1 cellular context compared by ENCODE assay signal in the genomic region with DNA sequence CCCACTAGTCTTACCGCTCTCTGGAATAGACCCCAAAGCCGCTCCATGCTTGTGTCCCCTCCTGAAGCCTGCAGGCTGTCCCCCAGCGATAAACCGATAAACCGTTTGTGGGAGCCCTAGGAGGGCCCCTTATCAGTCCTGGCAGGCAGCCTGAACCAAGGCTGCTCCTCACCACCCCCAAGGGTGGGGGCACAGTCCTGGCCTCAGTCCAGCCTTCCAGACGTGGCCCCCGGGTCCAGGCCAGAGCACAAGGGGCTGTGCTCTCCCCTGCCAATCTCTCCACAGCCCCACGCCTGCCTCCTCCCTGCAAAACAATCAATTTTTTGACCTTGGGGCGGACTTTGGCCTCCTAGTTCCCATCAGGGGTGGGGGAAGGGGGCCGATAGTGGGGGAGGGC.
TF ChIP-seq lines count a peak whose summit lies in the region.

A gene (minus strand): TSS at position 90 of the 397 bp plus-strand sequence. CDS start 43 bp downstream, at position 47.

TF ChIP-seq in K562, 482 proteins besides CTCF, POLR2A, EP300 and RAD21 (continued from another document and continues in another):
- TF ChIP-seq, protein P1, sequence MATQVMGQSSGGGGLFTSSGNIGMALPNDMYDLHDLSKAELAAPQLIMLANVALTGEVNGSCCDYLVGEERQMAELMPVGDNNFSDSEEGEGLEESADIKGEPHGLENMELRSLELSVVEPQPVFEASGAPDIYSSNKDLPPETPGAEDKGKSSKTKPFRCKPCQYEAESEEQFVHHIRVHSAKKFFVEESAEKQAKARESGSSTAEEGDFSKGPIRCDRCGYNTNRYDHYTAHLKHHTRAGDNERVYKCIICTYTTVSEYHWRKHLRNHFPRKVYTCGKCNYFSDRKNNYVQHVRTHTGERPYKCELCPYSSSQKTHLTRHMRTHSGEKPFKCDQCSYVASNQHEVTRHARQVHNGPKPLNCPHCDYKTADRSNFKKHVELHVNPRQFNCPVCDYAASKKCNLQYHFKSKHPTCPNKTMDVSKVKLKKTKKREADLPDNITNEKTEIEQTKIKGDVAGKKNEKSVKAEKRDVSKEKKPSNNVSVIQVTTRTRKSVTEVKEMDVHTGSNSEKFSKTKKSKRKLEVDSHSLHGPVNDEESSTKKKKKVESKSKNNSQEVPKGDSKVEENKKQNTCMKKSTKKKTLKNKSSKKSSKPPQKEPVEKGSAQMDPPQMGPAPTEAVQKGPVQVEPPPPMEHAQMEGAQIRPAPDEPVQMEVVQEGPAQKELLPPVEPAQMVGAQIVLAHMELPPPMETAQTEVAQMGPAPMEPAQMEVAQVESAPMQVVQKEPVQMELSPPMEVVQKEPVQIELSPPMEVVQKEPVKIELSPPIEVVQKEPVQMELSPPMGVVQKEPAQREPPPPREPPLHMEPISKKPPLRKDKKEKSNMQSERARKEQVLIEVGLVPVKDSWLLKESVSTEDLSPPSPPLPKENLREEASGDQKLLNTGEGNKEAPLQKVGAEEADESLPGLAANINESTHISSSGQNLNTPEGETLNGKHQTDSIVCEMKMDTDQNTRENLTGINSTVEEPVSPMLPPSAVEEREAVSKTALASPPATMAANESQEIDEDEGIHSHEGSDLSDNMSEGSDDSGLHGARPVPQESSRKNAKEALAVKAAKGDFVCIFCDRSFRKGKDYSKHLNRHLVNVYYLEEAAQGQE (CRISPR knock-in tag; IDR thresholded peaks at IDR 0.05; ENCODE audit: low read depth): 0 out of 2 replicates have a peak, but pooled peaks have one; percentile 47
- TF ChIP-seq GATAD2A (IDR thresholded peaks at IDR 0.05) (peak; percentile 74), SIN3A (IDR thresholded peaks at IDR 0.05; ENCODE audit: borderline replicate concordance in 2 of 2, control insufficient read depth in 1 of 2, low read depth in 2 of 2, low read length in 2 of 2) (peak in 1 of 2 experiments; percentile 51; a peak in 2 of 4 replicates), ELF1 (tag; IDR thresholded peaks at IDR 0.05) (no peak), PCBP2 (IDR thresholded peaks at IDR 0.05; ENCODE audit: low read depth, low read length, poor library complexity, severe bottlenecking) (no peak), U2AF2 (optimal IDR thresholded peaks at IDR 0.05; ENCODE audit: low read depth, low read length) (no peak), FOXK2 (conservative IDR thresholded peaks at IDR 0.05 in 1 of 2, IDR thresholded peaks at IDR 0.05 in 1 of 2; ENCODE audit: low read depth in 2 of 2) (no peak), PML (IDR thresholded peaks at IDR 0.05; ENCODE audit: low read length) (peak; percentile 91), ILK (tag; IDR thresholded peaks at IDR 0.05; ENCODE audit: borderline replicate concordance, low read depth) (no peak), ZNF224 (CRISPR knock-in tag; IDR thresholded peaks at IDR 0.05) (no peak), MEF2A (IDR thresholded peaks at IDR 0.05; ENCODE audit: control insufficient read depth, low read depth, low read length) (no peak; the same call in 1 of the 2 replicates), ZNF217 (CRISPR knock-in tag; IDR thresholded peaks at IDR 0.05) (no peak), PRMT5 (CRISPR knock-in tag; IDR thresholded peaks at IDR 0.05) (no peak), HDAC3 (IDR thresholded peaks at IDR 0.05; ENCODE audit: borderline replicate concordance, partially characterized antibody) (no peak), PTRF (tag; IDR thresholded peaks at IDR 0.05) (no peak), TEAD1 (CRISPR knock-in tag; IDR thresholded peaks at IDR 0.05) (peak; percentile 10 to 84; a peak in 2 of 4 replicates), MBD2 (IDR thresholded peaks at IDR 0.05; ENCODE audit: borderline replicate concordance, low read depth) (peak; percentile 89), RBBP5 (IDR thresholded peaks at IDR 0.05; ENCODE audit: borderline replicate concordance, insufficient read depth, low read length, poor library complexity, severe bottlenecking) (no peak), MTA1 (IDR thresholded peaks at IDR 0.05; ENCODE audit: borderline replicate concordance) (peak; percentile 61), CSDE1 (IDR thresholded peaks at IDR 0.05) (no peak), SNRNP70 (optimal IDR thresholded peaks at IDR 0.05; ENCODE audit: low read depth, low read length) (no peak), OTX1 (CRISPR knock-in tag; IDR thresholded peaks at IDR 0.05) (0 out of 2 replicates have a peak, but pooled peaks have one; percentile 38), PTTG1 (tag; IDR thresholded peaks at IDR 0.05; ENCODE audit: low read depth) (no peak), KHSRP (IDR thresholded peaks at IDR 0.05) (peak; percentile 54; the same call in 1 of the 2 replicates), CAMTA2 (CRISPR knock-in tag; conservative IDR thresholded peaks at IDR 0.05) (no peak), KDM2B (CRISPR knock-in tag; IDR thresholded peaks at IDR 0.05) (no peak), PHB (CRISPR knock-in tag; IDR thresholded peaks at IDR 0.05) (no peak), ZSCAN29 (IDR thresholded peaks at IDR 0.05) (no peak), ZNF551 (CRISPR knock-in tag; IDR thresholded peaks at IDR 0.05) (no peak), ZNF133 (CRISPR knock-in tag; IDR thresholded peaks at IDR 0.05) (no peak), ZBTB7A (IDR thresholded peaks at IDR 0.05; ENCODE audit: borderline replicate concordance, control insufficient read depth, low read depth, low read length) (peak; percentile 98), PHB2 (IDR thresholded peaks at IDR 0.05; ENCODE audit: low read depth) (peak; percentile 92), ZC3H8 (IDR thresholded peaks at IDR 0.05) (no peak), NBN (IDR thresholded peaks at IDR 0.05; ENCODE audit: low read depth) (peak; percentile 71), ZNF324 (CRISPR knock-in tag; IDR thresholded peaks at IDR 0.05) (no peak), CBX8 (IDR thresholded peaks at IDR 0.05; ENCODE audit: borderline replicate concordance, extremely low read depth, low read depth, low read length, poor library complexity, severe bottlenecking) (no peak), RBM34 (IDR thresholded peaks at IDR 0.05; ENCODE audit: borderline replicate concordance, insufficient read depth, low read length) (no peak), C11orf30 (IDR thresholded peaks at IDR 0.05; ENCODE audit: low read depth) (no peak), TEAD2 (tag; IDR thresholded peaks at IDR 0.05) (no peak), KDM4B (IDR thresholded peaks at IDR 0.05; ENCODE audit: borderline replicate concordance in 2 of 2, low read depth in 1 of 2) (peak in 1 of 2 experiments; percentile 87; a peak in 2 of 4 replicates), THRAP3 (IDR thresholded peaks at IDR 0.05; ENCODE audit: borderline replicate concordance) (no peak), SMAD4 (CRISPR knock-in tag; conservative IDR thresholded peaks at IDR 0.05) (peak; percentile 89), SRSF3 (IDR thresholded peaks at IDR 0.05; ENCODE audit: insufficient read depth, low read length) (no peak), HSF4 (CRISPR knock-in tag; IDR thresholded peaks at IDR 0.05; ENCODE audit: borderline replicate concordance) (no peak), ZNF316 (IDR thresholded peaks at IDR 0.05) (no peak), EP400 (IDR thresholded peaks at IDR 0.05) (peak; percentile 77), CREB1 (IDR thresholded peaks at IDR 0.05) (peak; percentile 54; the same call in 1 of the 2 replicates), CREB1 (CRISPR knock-in tag; IDR thresholded peaks at IDR 0.05) (no peak), ZNF274 (IDR thresholded peaks at IDR 0.05; ENCODE audit: borderline replicate concordance, low read depth, low read length) (no peak), NONO (IDR thresholded peaks at IDR 0.05; ENCODE audit: low read depth in 2 of 2, low read length in 1 of 2) (peak in 1 of 2 experiments; percentile 90; a peak in 2 of 4 replicates), SMC3 (conservative IDR thresholded peaks at IDR 0.05; ENCODE audit: insufficient read depth, low read depth, low read length) (no peak), CC2D1A (IDR thresholded peaks at IDR 0.05) (peak; percentile 94), NR4A1 (CRISPR knock-in tag; IDR thresholded peaks at IDR 0.05) (no peak), NR4A1 (tag; IDR thresholded peaks at IDR 0.05) (0 out of 2 replicates have a peak, but pooled peaks have one; percentile 33), DIDO1 (tag; IDR thresholded peaks at IDR 0.05; ENCODE audit: low read depth) (no peak), BCL6 (CRISPR knock-in tag; IDR thresholded peaks at IDR 0.05) (no peak), STAT5A (IDR thresholded peaks at IDR 0.05; ENCODE audit: borderline replicate concordance, low read length) (peak; percentile 93), GTF2E2 (tag; IDR thresholded peaks at IDR 0.05) (no peak), ZC3H11A (IDR thresholded peaks at IDR 0.05; ENCODE audit: low read depth, low read length) (peak; percentile 25; the same call in 1 of the 2 replicates)
- TF ChIP-seq, protein P2, sequence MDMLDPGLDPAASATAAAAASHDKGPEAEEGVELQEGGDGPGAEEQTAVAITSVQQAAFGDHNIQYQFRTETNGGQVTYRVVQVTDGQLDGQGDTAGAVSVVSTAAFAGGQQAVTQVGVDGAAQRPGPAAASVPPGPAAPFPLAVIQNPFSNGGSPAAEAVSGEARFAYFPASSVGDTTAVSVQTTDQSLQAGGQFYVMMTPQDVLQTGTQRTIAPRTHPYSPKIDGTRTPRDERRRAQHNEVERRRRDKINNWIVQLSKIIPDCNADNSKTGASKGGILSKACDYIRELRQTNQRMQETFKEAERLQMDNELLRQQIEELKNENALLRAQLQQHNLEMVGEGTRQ (CRISPR knock-in tag; IDR thresholded peaks at IDR 0.05): no peak
- TF ChIP-seq, protein P3, sequence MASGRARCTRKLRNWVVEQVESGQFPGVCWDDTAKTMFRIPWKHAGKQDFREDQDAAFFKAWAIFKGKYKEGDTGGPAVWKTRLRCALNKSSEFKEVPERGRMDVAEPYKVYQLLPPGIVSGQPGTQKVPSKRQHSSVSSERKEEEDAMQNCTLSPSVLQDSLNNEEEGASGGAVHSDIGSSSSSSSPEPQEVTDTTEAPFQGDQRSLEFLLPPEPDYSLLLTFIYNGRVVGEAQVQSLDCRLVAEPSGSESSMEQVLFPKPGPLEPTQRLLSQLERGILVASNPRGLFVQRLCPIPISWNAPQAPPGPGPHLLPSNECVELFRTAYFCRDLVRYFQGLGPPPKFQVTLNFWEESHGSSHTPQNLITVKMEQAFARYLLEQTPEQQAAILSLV (tag; IDR thresholded peaks at IDR 0.05): no peak
- TF ChIP-seq, protein P4, sequence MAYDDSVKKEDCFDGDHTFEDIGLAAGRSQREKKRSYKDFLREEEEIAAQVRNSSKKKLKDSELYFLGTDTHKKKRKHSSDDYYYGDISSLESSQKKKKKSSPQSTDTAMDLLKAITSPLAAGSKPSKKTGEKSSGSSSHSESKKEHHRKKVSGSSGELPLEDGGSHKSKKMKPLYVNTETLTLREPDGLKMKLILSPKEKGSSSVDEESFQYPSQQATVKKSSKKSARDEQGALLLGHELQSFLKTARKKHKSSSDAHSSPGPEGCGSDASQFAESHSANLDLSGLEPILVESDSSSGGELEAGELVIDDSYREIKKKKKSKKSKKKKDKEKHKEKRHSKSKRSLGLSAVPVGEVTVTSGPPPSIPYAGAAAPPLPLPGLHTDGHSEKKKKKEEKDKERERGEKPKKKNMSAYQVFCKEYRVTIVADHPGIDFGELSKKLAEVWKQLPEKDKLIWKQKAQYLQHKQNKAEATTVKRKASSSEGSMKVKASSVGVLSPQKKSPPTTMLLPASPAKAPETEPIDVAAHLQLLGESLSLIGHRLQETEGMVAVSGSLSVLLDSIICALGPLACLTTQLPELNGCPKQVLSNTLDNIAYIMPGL (CRISPR knock-in tag; IDR thresholded peaks at IDR 0.05): no peak
- TF ChIP-seq, protein P5, sequence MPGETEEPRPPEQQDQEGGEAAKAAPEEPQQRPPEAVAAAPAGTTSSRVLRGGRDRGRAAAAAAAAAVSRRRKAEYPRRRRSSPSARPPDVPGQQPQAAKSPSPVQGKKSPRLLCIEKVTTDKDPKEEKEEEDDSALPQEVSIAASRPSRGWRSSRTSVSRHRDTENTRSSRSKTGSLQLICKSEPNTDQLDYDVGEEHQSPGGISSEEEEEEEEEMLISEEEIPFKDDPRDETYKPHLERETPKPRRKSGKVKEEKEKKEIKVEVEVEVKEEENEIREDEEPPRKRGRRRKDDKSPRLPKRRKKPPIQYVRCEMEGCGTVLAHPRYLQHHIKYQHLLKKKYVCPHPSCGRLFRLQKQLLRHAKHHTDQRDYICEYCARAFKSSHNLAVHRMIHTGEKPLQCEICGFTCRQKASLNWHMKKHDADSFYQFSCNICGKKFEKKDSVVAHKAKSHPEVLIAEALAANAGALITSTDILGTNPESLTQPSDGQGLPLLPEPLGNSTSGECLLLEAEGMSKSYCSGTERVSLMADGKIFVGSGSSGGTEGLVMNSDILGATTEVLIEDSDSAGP (CRISPR knock-in tag; IDR thresholded peaks at IDR 0.05): no peak
- TF ChIP-seq, protein P6, sequence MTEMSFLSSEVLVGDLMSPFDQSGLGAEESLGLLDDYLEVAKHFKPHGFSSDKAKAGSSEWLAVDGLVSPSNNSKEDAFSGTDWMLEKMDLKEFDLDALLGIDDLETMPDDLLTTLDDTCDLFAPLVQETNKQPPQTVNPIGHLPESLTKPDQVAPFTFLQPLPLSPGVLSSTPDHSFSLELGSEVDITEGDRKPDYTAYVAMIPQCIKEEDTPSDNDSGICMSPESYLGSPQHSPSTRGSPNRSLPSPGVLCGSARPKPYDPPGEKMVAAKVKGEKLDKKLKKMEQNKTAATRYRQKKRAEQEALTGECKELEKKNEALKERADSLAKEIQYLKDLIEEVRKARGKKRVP (CRISPR knock-in tag; IDR thresholded peaks at IDR 0.05): peak; percentile 82
- TF ChIP-seq, protein P7, sequence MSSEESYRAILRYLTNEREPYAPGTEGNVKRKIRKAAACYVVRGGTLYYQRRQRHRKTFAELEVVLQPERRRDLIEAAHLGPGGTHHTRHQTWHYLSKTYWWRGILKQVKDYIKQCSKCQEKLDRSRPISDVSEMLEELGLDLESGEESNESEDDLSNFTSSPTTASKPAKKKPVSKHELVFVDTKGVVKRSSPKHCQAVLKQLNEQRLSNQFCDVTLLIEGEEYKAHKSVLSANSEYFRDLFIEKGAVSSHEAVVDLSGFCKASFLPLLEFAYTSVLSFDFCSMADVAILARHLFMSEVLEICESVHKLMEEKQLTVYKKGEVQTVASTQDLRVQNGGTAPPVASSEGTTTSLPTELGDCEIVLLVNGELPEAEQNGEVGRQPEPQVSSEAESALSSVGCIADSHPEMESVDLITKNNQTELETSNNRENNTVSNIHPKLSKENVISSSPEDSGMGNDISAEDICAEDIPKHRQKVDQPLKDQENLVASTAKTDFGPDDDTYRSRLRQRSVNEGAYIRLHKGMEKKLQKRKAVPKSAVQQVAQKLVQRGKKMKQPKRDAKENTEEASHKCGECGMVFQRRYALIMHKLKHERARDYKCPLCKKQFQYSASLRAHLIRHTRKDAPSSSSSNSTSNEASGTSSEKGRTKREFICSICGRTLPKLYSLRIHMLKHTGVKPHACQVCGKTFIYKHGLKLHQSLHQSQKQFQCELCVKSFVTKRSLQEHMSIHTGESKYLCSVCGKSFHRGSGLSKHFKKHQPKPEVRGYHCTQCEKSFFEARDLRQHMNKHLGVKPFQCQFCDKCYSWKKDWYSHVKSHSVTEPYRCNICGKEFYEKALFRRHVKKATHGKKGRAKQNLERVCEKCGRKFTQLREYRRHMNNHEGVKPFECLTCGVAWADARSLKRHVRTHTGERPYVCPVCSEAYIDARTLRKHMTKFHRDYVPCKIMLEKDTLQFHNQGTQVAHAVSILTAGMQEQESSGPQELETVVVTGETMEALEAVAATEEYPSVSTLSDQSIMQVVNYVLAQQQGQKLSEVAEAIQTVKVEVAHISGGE (CRISPR knock-in tag; IDR thresholded peaks at IDR 0.05): no peak
